Comparison of ENCODE assay signal across 20 cellular contexts in the genomic region with DNA sequence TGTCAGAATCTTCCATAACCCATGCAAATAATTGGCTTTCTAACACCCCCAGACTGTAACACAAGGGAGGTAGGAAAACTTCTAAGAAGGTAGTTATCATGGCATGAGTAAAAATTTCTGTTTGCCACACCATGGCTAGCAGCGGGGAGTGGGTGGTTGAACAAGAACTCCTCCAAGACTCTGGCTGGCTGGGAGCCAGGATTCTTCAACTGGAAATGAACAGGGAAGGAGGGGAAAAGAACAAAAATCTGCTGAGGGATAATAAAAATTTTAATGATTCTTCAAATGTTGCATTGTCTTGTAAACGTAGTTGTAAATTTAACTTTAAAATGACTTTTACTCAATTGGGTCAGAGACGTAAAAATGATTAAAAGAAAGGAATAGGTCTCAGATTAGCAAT.
A peak's percentile ranks its signal among the peaks of the same experiment; 100 is the strongest.
DNase-seq lines count a peak whose midpoint lies in the region; ATAC-seq, FAIRE-seq and TF ChIP-seq lines count a peak whose summit lies in the region.
"Had no signal": no experiment of that assay in that cellular context is flagged by ENCODE, and none has a peak within 500 bp of the region (broad histone marks: within the 10 kb centered on the region; RNA-seq: fewer than 3 reads in every experiment).

No MANE protein-coding gene starts in this region.

- peaks cover 12% of the 10 kb centered on the region for H3K27me3 Mint-ChIP-seq in nephron (ENCODE audit: low read depth)
- H3K27me3 Mint-ChIP-seq: activated CD4-positive, alpha-beta memory T cell treated with anti-CD3 and anti-CD28 coated beads, Interleukin-2, amount 10 ng/mL, durations not matched to agents 7 days and 5 days; natural killer cell treated with Interleukin-12 subunit alpha and Interleukin-12 subunit beta and Interleukin-15 and Interleukin-18, amount 100 ng/mL, for 72 hours had no signal

- no peak for TF ChIP-seq CTCF in heart left ventricle (IDR thresholded peaks at IDR 0.05)
- no peak for TF ChIP-seq CTCF in right atrium auricular region (IDR thresholded peaks at IDR 0.05)
- no peak for TF ChIP-seq CTCF in nephron (IDR thresholded peaks at IDR 0.05; ENCODE audit: unreplicated experiment in 3 of 3)
- no peak for TF ChIP-seq CTCF in thyroid gland (IDR thresholded peaks at IDR 0.05)

- peak overlapping the region; percentile 41 to 46 (median 45) for H3K27ac Mint-ChIP-seq in nephron
- H3K27ac Mint-ChIP-seq: activated CD4-positive, alpha-beta memory T cell treated with anti-CD3 and anti-CD28 coated beads, Interleukin-2, amount 10 ng/mL, durations not matched to agents 7 days and 5 days; activated T-cell treated with anti-CD3 and anti-CD28 coated beads, Interleukin-2, amount 50 U/mL, for 72 hours; CD4-positive, alpha-beta T cell; natural killer cell treated with Interleukin-12 subunit alpha and Interleukin-12 subunit beta and Interleukin-15 and Interleukin-18, amount 100 ng/mL, for 72 hours had no signal

- H3K27me3 ChIP-seq in heart left ventricle (no peaks in the 10 kb centered on the region), right atrium auricular region (no peaks in the 10 kb centered on the region), thyroid gland (no peaks in the 10 kb centered on the region)
- H3K27me3 ChIP-seq: adrenal gland, esophagus muscularis mucosa had no signal

- DNase-seq in heart left ventricle (peak in 3 of 5 donors; percentile 28 to 41 (median 30)), right atrium auricular region (ENCODE audit: low spot score) (no peak), thyroid gland (peak; percentile 88 to 91), germinal center (ENCODE audit: low spot score) (no peak)
- DNase-seq in activated effector memory CD4-positive, alpha-beta T cell treated with Interleukin-2 at 50 U/mL for 16 hours: no peak
- no peak for DNase-seq in activated T-cell treated with anti-CD3 and anti-CD28 coated beads, Interleukin-2, amount 50 U/mL, for 48 hours
- DNase-seq: activated CD4-positive, alpha-beta memory T cell treated with anti-CD3 and anti-CD28 coated beads, Interleukin-2, amount 10 ng/mL, durations not matched to agents 7 days and 5 days; activated T-cell treated with anti-CD3 and anti-CD28 coated beads, Interleukin-2, amount 50 U/mL, for 72 hours; CD4-positive, alpha-beta T cell; dermis blood vessel endothelial cell; GOT3; NCI-H187; NCI-H748 treated with DMSO at 0.1 percent for 48 hours; SW 1271 had no signal

- H3K9me3 ChIP-seq in heart left ventricle: no peaks in the 10 kb centered on the region
- no peaks in the 10 kb centered on the region for H3K9me3 ChIP-seq in right atrium auricular region
- H3K9me3 ChIP-seq in thyroid gland: no peaks in the 10 kb centered on the region
- H3K9me3 ChIP-seq: adrenal gland, esophagus muscularis mucosa had no signal

- TF ChIP-seq POLR2A in heart left ventricle (IDR thresholded peaks at IDR 0.05) (no peak), thyroid gland (IDR thresholded peaks at IDR 0.05) (no peak)

- intact Hi-C loops in heart left ventricle (cut with DNase I): no loop called here
- intact Hi-C loops in thyroid gland (cut with DNase I): no loop called here

- H3K4me3 ChIP-seq in heart left ventricle: no peak overlapping the region
- no peak overlapping the region for H3K4me3 ChIP-seq in right atrium auricular region
- no peak overlapping the region for H3K4me3 ChIP-seq in thyroid gland (replicated peaks in 1 of 3)
- H3K4me3 ChIP-seq: adrenal gland, esophagus muscularis mucosa had no signal

- H3K27ac ChIP-seq in heart left ventricle (peak overlapping the region in 5 of 12 donors; percentile 10 to 74 (median 58)), right atrium auricular region (no peak overlapping the region), thyroid gland (no peak overlapping the region)
- H3K27ac ChIP-seq: adrenal gland had no signal

- no peaks in the 10 kb centered on the region for H3K36me3 Mint-ChIP-seq in nephron (ENCODE audit: low read depth)
- H3K36me3 Mint-ChIP-seq: natural killer cell treated with Interleukin-12 subunit alpha and Interleukin-12 subunit beta and Interleukin-15 and Interleukin-18, amount 100 ng/mL, for 72 hours had no signal

- H3K4me1 Mint-ChIP-seq in nephron: peaks cover 34% of the 10 kb centered on the region
- H3K4me1 Mint-ChIP-seq: activated CD4-positive, alpha-beta memory T cell treated with anti-CD3 and anti-CD28 coated beads, Interleukin-2, amount 10 ng/mL, durations not matched to agents 7 days and 5 days had no signal

- peak; percentile 95 for FAIRE-seq in endometrium (lab: Jason Lieb, UNC)
- FAIRE-seq: RCC 7860 had no signal

- H3K9me3 Mint-ChIP-seq in nephron: no peaks in the 10 kb centered on the region
- H3K9me3 Mint-ChIP-seq: activated CD4-positive, alpha-beta memory T cell treated with anti-CD3 and anti-CD28 coated beads, Interleukin-2, amount 10 ng/mL, durations not matched to agents 7 days and 5 days; activated T-cell treated with anti-CD3 and anti-CD28 coated beads, Interleukin-2, amount 50 U/mL, for 72 hours; CD4-positive, alpha-beta T cell; natural killer cell treated with Interleukin-12 subunit alpha and Interleukin-12 subunit beta and Interleukin-15 and Interleukin-18, amount 100 ng/mL, for 72 hours had no signal

- no peak for ATAC-seq in heart left ventricle
- ATAC-seq: activated T-cell treated with anti-CD3 and anti-CD28 coated beads, Interleukin-2, amount 50 U/mL, for 72 hours; natural killer cell treated with Interleukin-12 subunit alpha and Interleukin-12 subunit beta and Interleukin-15 and Interleukin-18, amount 100 ng/mL, for 72 hours had no signal

- 62 to 73% (median 65%) methylated on average over 3 of the region's 3 CpGs for WGBS in heart left ventricle, 4 donors
- 36 to 42% methylated on average over 3 of the region's 3 CpGs for WGBS in thyroid gland, 2 donors

- H3K4me1 ChIP-seq in heart left ventricle (peaks cover 0 to 36% (median 4%) of the 10 kb centered on the region in 12 donors), right atrium auricular region (peaks cover 0 to 8% of the 10 kb centered on the region in 2 donors), thyroid gland (peaks cover 0 to 3% of the 10 kb centered on the region in 2 donors)
- H3K4me1 ChIP-seq: adrenal gland had no signal

- H3K4me3 Mint-ChIP-seq in nephron: no peak overlapping the region
- H3K4me3 Mint-ChIP-seq: activated CD4-positive, alpha-beta memory T cell treated with anti-CD3 and anti-CD28 coated beads, Interleukin-2, amount 10 ng/mL, durations not matched to agents 7 days and 5 days; activated T-cell treated with anti-CD3 and anti-CD28 coated beads, Interleukin-2, amount 50 U/mL, for 72 hours; CD4-positive, alpha-beta T cell; natural killer cell treated with Interleukin-12 subunit alpha and Interleukin-12 subunit beta and Interleukin-15 and Interleukin-18, amount 100 ng/mL, for 72 hours had no signal

- no peaks in the 10 kb centered on the region for H3K36me3 ChIP-seq in heart left ventricle
- no peaks in the 10 kb centered on the region for H3K36me3 ChIP-seq in right atrium auricular region
- no peaks in the 10 kb centered on the region for H3K36me3 ChIP-seq in thyroid gland
- H3K36me3 ChIP-seq: adrenal gland, esophagus muscularis mucosa had no signal

Comparison
In these comparisons a context has a peak if more than half of its experiments do, and no peak if none do; other contexts are left out.
1. DNase-seq: peak in heart left ventricle (3 of 5) and thyroid gland (2 of 2); none in right atrium auricular region (single experiment), activated effector memory CD4-positive, alpha-beta T cell treated with Interleukin-2 at 50 U/mL for 16 hours (single experiment), germinal center (single experiment) and activated T-cell treated with anti-CD3 and anti-CD28 coated beads, Interleukin-2, amount 50 U/mL, for 48 hours (0 of 2).